Comparison of ENCODE assay signal across 8 cellular contexts in genomic region chr2:84880645-84881521, GRCh38.
A peak's percentile ranks its signal among the peaks of the same experiment; 100 is the strongest.
DNase-seq lines count a peak whose midpoint lies in the region; TF ChIP-seq lines count a peak whose summit lies in the region.

Gene TRABD2A, minus strand, starts transcription at chr2:84881084. Its CDS starts 45 bp downstream, at chr2:84881039.

- H3K36me3 ChIP-seq in effector memory CD4-positive, alpha-beta T cell (ENCODE audit: control insufficient read depth, insufficient read depth, low read length): no peaks in the 10 kb centered on the region
- H3K36me3 ChIP-seq in muscle layer of duodenum (ENCODE audit: control insufficient read depth in 1 of 2, insufficient read depth in 2 of 2, low read length in 2 of 2): no peaks in the 10 kb centered on the region
- H3K36me3 ChIP-seq in tibial artery: no peaks in the 10 kb centered on the region

- H3K4me1 ChIP-seq in effector memory CD4-positive, alpha-beta T cell (ENCODE audit: control insufficient read depth, insufficient read depth, low read length, poor library complexity, severe bottlenecking): peaks cover 15% of the 10 kb centered on the region
- H3K4me1 ChIP-seq in muscle layer of duodenum (ENCODE audit: control insufficient read depth in 1 of 2, insufficient read depth in 2 of 2, low read length in 2 of 2) (peaks cover 0 to 23% of the 10 kb centered on the region in 2 donors), tibial artery (peaks cover 0 to 32% (median 18%) of the 10 kb centered on the region in 4 donors)

- TF ChIP-seq CTCF in HFF-Myc (IDR thresholded peaks at IDR 0.05; ENCODE audit: low read depth, low read length, missing control alignments) (no peak), tibial artery (IDR thresholded peaks at IDR 0.05) (no peak)

- DNase-seq in AG08396 (ENCODE audit: low spot score): peak; percentile 60
- no peak for DNase-seq in HFF-Myc (ENCODE audit: extremely low read depth, low read depth)
- peak; percentile 64 for DNase-seq in activated CD4-positive, CD25-positive, alpha-beta regulatory T cell treated with anti-CD3 and anti-CD28 coated beads, Interleukin-2, amount 50 U/mL, for 72 hours
- DNase-seq in effector memory CD4-positive, alpha-beta T cell: peak; percentile 37 to 46 (median 40)
- DNase-seq in tibial artery: no peak
- no peak for DNase-seq in globus pallidus (ENCODE audit: low spot score)
- no peak for DNase-seq in SW 1271 (lab: John Stamatoyannopoulos, UW)

- H3K9me3 ChIP-seq in effector memory CD4-positive, alpha-beta T cell (ENCODE audit: control insufficient read depth, low read length): no peaks in the 10 kb centered on the region
- H3K9me3 ChIP-seq in muscle layer of duodenum (ENCODE audit: control insufficient read depth in 1 of 2, low read length in 2 of 2) (no peaks in the 10 kb centered on the region), tibial artery (no peaks in the 10 kb centered on the region)

- H3K4me3 ChIP-seq in HFF-Myc (replicated peaks; ENCODE audit: low read depth, low read length) (peak within 1 kb of the TSS; percentile 47), muscle layer of duodenum (ENCODE audit: low read depth in 1 of 2, low read length in 2 of 2) (peak within 1 kb of the TSS; percentile 71 to 72), tibial artery (peak within 1 kb of the TSS; percentile 38 to 48)
- peak within 1 kb of the TSS; percentile 85 for H3K4me3 ChIP-seq in effector memory CD4-positive, alpha-beta T cell (ENCODE audit: insufficient read depth, low read depth, low read length, poor library complexity, severe bottlenecking)

- H3K27ac ChIP-seq in effector memory CD4-positive, alpha-beta T cell (ENCODE audit: insufficient read depth, low read length, poor library complexity, severe bottlenecking): peak within 1 kb of the TSS; percentile 75
- H3K27ac ChIP-seq in muscle layer of duodenum (ENCODE audit: low read length) (no peak within 1 kb of the TSS), tibial artery (no peak within 1 kb of the TSS)

- intact Hi-C loops in tibial artery (cut with DNase I; ENCODE audit: low total_unique reads): loop anchor here (5.0 kb wide), 1 partner anchor 384 kb away; no protein-coding TSS in a partner anchor

- H3K27me3 ChIP-seq in effector memory CD4-positive, alpha-beta T cell (replicated peaks; ENCODE audit: control insufficient read depth, insufficient read depth, low read length, poor library complexity, severe bottlenecking): no peaks in the 10 kb centered on the region
- peaks cover 10% of the 10 kb centered on the region for H3K27me3 ChIP-seq in muscle layer of duodenum (ENCODE audit: low read depth, low read length)
- peaks cover 0 to 37% of the 10 kb centered on the region in 2 donors for H3K27me3 ChIP-seq in tibial artery

Comparison
In these comparisons a context has a peak if more than half of its experiments do, and no peak if none do; other contexts are left out.
1. DNase-seq: peak in AG08396 (single experiment), activated CD4-positive, CD25-positive, alpha-beta regulatory T cell treated with anti-CD3 and anti-CD28 coated beads, Interleukin-2, amount 50 U/mL, for 72 hours (single experiment) and effector memory CD4-positive, alpha-beta T cell (3 of 3); none in HFF-Myc (single experiment), tibial artery (0 of 2), globus pallidus (single experiment) and SW 1271 (0 of 2).
2. Peak in every context shown above with its lines, with median percentiles within 50 percentile points of each other: H3K4me3 ChIP-seq.